In the genomic region with DNA sequence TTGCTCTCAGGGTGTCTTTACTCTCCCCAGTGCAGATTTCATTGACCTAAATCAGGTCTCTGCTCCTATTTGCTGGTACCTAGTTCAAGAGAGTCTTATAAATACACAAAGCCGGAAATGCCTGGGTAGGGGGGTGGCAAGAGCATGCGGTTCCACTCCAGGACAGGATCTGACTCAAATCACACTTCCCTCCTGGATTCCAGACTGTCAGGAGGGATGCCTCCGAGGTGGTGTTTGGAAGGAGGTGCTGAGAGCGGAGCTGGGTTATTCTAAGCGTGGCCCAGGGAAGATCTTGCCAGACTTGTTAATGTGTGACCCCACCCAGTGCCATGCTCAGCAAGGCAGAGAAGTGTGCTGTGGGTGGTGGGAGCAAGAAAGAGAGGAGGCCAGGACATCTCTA, we compare ENCODE assay signal across 9 cellular contexts. TPM values are rescaled to one million over a fixed set of nuclear protein-coding genes. Genes with fewer than 3 reads are reported as not detected.
A peak's percentile ranks its signal among the peaks of the same experiment; 100 is the strongest.
DNase-seq lines count a peak whose midpoint lies in the region; ATAC-seq, FAIRE-seq and TF ChIP-seq lines count a peak whose summit lies in the region.
"Had no signal": no experiment of that assay in that cellular context is flagged by ENCODE, and none has a peak within 500 bp of the region (broad histone marks: within the 10 kb centered on the region; RNA-seq: fewer than 3 reads in every experiment).

No MANE protein-coding gene starts in this region.

- H3K27ac ChIP-seq in OCI-LY1 (ENCODE audit: low read depth, low read length, poor library complexity, severe bottlenecking) (peak overlapping the region; percentile 68), cardiac muscle cell (peak overlapping the region; percentile 42)

- peak overlapping the region; percentile 35 for H3K4me2 ChIP-seq in OCI-LY1 (ENCODE audit: low read length)

- FAIRE-seq in D721Med (lab: Jason Lieb, UNC), result no peak

- no peaks in the 10 kb centered on the region for H3K9me2 ChIP-seq in OCI-LY1 (ENCODE audit: low read depth, low read length)

- peak; percentile 54 for DNase-seq in EH (ENCODE audit: low read depth)
- DNase-seq in cardiac muscle cell (ENCODE audit: low read depth in 1 of 2, low spot score in 1 of 2), result peak; percentile 33 to 62
- peak; percentile 46 for DNase-seq in pulmonary artery endothelial cell (ENCODE audit: low read depth, low spot score)
- DNase-seq in D721Med (ENCODE audit: insufficient read length, low spot score), result no peak
- no peak for DNase-seq in NCI-H82 treated with DMSO at 0.1 percent for 48 hours (lab: John Stamatoyannopoulos, UW; ENCODE audit: unreplicated experiment)
- DNase-seq: NCI-H2171 treated with DMSO at 0.1 percent for 48 hours had no signal

- TF ChIP-seq CTCF in OCI-LY1 (IDR thresholded peaks at IDR 0.05; ENCODE audit: low read length), result no peak
- no peak for TF ChIP-seq CTCF in cardiac muscle cell (IDR thresholded peaks at IDR 0.05; ENCODE audit: low read depth, low read length)
- TF ChIP-seq CTCF in D721Med (IDR thresholded peaks at IDR 0.05; ENCODE audit: insufficient read depth, missing control alignments), result no peak

- H3F3A ChIP-seq in OCI-LY1 (ENCODE audit: insufficient read depth, low read length), result no peaks in the 10 kb centered on the region

- H3K36me3 ChIP-seq in OCI-LY1 (ENCODE audit: insufficient read depth, low read length) (no peaks in the 10 kb centered on the region), cardiac muscle cell (no peaks in the 10 kb centered on the region)

- H3K9me3 ChIP-seq in OCI-LY1 (ENCODE audit: low read length), result peaks cover 8% of the 10 kb centered on the region; the same call in 1 of the 2 replicates
- no peaks in the 10 kb centered on the region for H3K9me3 ChIP-seq in cardiac muscle cell (ENCODE audit: low read depth)

- H2AFZ ChIP-seq in OCI-LY1 (ENCODE audit: low read length), result no peak overlapping the region

- H3K27me3 ChIP-seq in OCI-LY1 (ENCODE audit: insufficient read depth, low read length) (peaks cover 6% of the 10 kb centered on the region; the same call in 1 of the 2 replicates), cardiac muscle cell (no peaks in the 10 kb centered on the region)

- no peak for ATAC-seq in GM21526 (IDR thresholded peaks at IDR 0.05; ENCODE audit: low FRiP score, unreplicated experiment)
- ATAC-seq in HG02938 (IDR thresholded peaks at IDR 0.05; ENCODE audit: unreplicated experiment), result no peak

- H3K4me1 ChIP-seq in OCI-LY1 (ENCODE audit: insufficient read depth, low read length, severe bottlenecking) (peaks cover 31% of the 10 kb centered on the region), cardiac muscle cell (ENCODE audit: low read depth) (peaks cover 27% of the 10 kb centered on the region)

- H3K4me3 ChIP-seq in OCI-LY1 (ENCODE audit: low read depth, low read length, poor library complexity, severe bottlenecking), result peak overlapping the region; percentile 1
- no peak overlapping the region for H3K4me3 ChIP-seq in cardiac muscle cell

- peak overlapping the region; percentile 5; the same call in 1 of the 2 replicates for H3K9ac ChIP-seq in OCI-LY1 (ENCODE audit: low read length)

- no peaks in the 10 kb centered on the region for H4K20me1 ChIP-seq in OCI-LY1 (ENCODE audit: insufficient read depth, low read length)

- no peaks in the 10 kb centered on the region for H3K79me2 ChIP-seq in OCI-LY1 (ENCODE audit: insufficient read depth, low read length)

RNA-seq across cellular contexts. Expression of gene B4GALNT3, which starts 49.8 kb away (rescaled TPM):
- total RNA-seq in cardiac muscle cell (38.6 and 39.2 TPM in 2 replicates), pulmonary artery endothelial cell (not detected in 2 replicates)
- polyA plus RNA-seq in cardiac muscle cell, result 23.7 and 26.4 TPM in 2 replicates

Comparison
In these comparisons a context has a peak if more than half of its experiments do, and no peak if none do; other contexts are left out.
1. DNase-seq: peak in EH (single experiment), cardiac muscle cell (2 of 2) and pulmonary artery endothelial cell (single experiment); none in D721Med (single experiment) and NCI-H82 treated with DMSO at 0.1 percent for 48 hours (single experiment).
2. RNA of gene B4GALNT3, which starts 49.8 kb away (total RNA-seq): 38.6 to 39.2 TPM in cardiac muscle cell; not detected in pulmonary artery endothelial cell; every median in the first group is over 10 times any median in the second.